21 cellular contexts compared by ENCODE assay signal in genomic region chr12:123940627-123940966, GRCh38.
"Had no signal": no experiment of that assay in that cellular context is flagged by ENCODE, and none has a peak within 500 bp of the region (broad histone marks: within the 10 kb centered on the region; RNA-seq: fewer than 3 reads in every experiment).

No MANE protein-coding gene starts in this region.

- H3K27me3 Mint-ChIP-seq: activated B cell treated with CpG ODN at 0.5 μM for 24 hours; natural killer cell treated with Interleukin-12 subunit alpha and Interleukin-12 subunit beta and Interleukin-15 and Interleukin-18, amount 100 ng/mL, for 72 hours; stimulated activated naive CD8-positive, alpha-beta T cell treated with anti-CD3 and anti-CD28 coated beads, Interleukin-15, Interleukin-2, amounts not matched to agents 100 ng/mL and 50 ng/mL, for 24 hours had no signal

- ATAC-seq: activated naive CD4-positive, alpha-beta T cell treated with anti-CD3 and anti-CD28 coated beads, Interleukin-2, amount 50 U/mL, for 72 hours; gastroesophageal sphincter; left lobe of liver; lower lobe of right lung; natural killer cell treated with Interleukin-12 subunit alpha and Interleukin-12 subunit beta and Interleukin-15 and Interleukin-18, amount 100 ng/mL, for 72 hours; right lobe of liver; upper lobe of right lung had no signal

- H3K9me3 ChIP-seq: gastroesophageal sphincter, lower lobe of right lung, right lobe of liver, thyroid gland, upper lobe of right lung had no signal

- H3K4me3 Mint-ChIP-seq: activated B cell treated with CpG ODN at 0.5 μM for 24 hours; natural killer cell treated with Interleukin-12 subunit alpha and Interleukin-12 subunit beta and Interleukin-15 and Interleukin-18, amount 100 ng/mL, for 72 hours; stimulated activated naive CD8-positive, alpha-beta T cell treated with anti-CD3 and anti-CD28 coated beads, Interleukin-15, Interleukin-2, amounts not matched to agents 100 ng/mL and 50 ng/mL, for 24 hours; T-helper 2 cell treated with Interferon-gamma antibody and Interleukin-4, amounts not matched to agents 5 μg/mL and 100 μg/mL, for 36 hours had no signal

- H3K9me3 Mint-ChIP-seq: activated B cell treated with CpG ODN at 0.5 μM for 24 hours; activated naive CD4-positive, alpha-beta T cell treated with anti-CD3 and anti-CD28 coated beads, Interleukin-2, amount 50 U/mL, for 72 hours; natural killer cell treated with Interleukin-12 subunit alpha and Interleukin-12 subunit beta and Interleukin-15 and Interleukin-18, amount 100 ng/mL, for 72 hours; stimulated activated naive CD8-positive, alpha-beta T cell treated with anti-CD3 and anti-CD28 coated beads, Interleukin-15, Interleukin-2, amounts not matched to agents 100 ng/mL and 50 ng/mL, for 24 hours; T-helper 2 cell treated with Interferon-gamma antibody and Interleukin-4, amounts not matched to agents 5 μg/mL and 100 μg/mL, for 36 hours had no signal

- H3K27ac Mint-ChIP-seq: activated B cell treated with CpG ODN at 0.5 μM for 24 hours; activated naive CD4-positive, alpha-beta T cell treated with anti-CD3 and anti-CD28 coated beads, Interleukin-2, amount 50 U/mL, for 72 hours; natural killer cell treated with Interleukin-12 subunit alpha and Interleukin-12 subunit beta and Interleukin-15 and Interleukin-18, amount 100 ng/mL, for 72 hours; stimulated activated naive CD8-positive, alpha-beta T cell treated with anti-CD3 and anti-CD28 coated beads, Interleukin-15, Interleukin-2, amounts not matched to agents 100 ng/mL and 50 ng/mL, for 24 hours; T-helper 2 cell treated with Interferon-gamma antibody and Interleukin-4, amounts not matched to agents 5 μg/mL and 100 μg/mL, for 36 hours had no signal

- H3K27me3 ChIP-seq: gastroesophageal sphincter, right lobe of liver, thyroid gland, upper lobe of right lung had no signal

- H3K27ac ChIP-seq: coronary artery, gastroesophageal sphincter, right lobe of liver, thyroid gland, upper lobe of right lung had no signal

- DNase-seq: activated B cell treated with CpG ODN at 0.5 μM for 24 hours; activated CD4-positive, alpha-beta T cell treated with anti-CD3 and anti-CD28 coated beads, Interleukin-2, amount 50 U/mL, for 1 hour; activated gamma-delta T cell treated with Interleukin-2 at 50 U/mL for 16 hours; activated T-cell treated with anti-CD3 and anti-CD28 coated beads, Interleukin-2, amount 50 U/mL, for 1 hour; cerebellar nuclear complex; hippocampal formation; lower lobe of right lung; mesenchymal stem cell; right lobe of liver; stimulated activated CD4-positive, alpha-beta T cell treated with anti-CD3 and anti-CD28 coated beads, Interleukin-12 subunit alpha, Interleukin-12 subunit beta, amount 100 ng/mL, for 4 hours; stimulated activated CD4-positive, alpha-beta T cell treated with anti-CD3 and anti-CD28 coated beads, Interleukin-4, amount 100 ng/mL, for 1 hour; T-helper 1 cell; thyroid gland; upper lobe of right lung had no signal
